Comparison of ENCODE assay signal across 9 cellular contexts in the genomic region with DNA sequence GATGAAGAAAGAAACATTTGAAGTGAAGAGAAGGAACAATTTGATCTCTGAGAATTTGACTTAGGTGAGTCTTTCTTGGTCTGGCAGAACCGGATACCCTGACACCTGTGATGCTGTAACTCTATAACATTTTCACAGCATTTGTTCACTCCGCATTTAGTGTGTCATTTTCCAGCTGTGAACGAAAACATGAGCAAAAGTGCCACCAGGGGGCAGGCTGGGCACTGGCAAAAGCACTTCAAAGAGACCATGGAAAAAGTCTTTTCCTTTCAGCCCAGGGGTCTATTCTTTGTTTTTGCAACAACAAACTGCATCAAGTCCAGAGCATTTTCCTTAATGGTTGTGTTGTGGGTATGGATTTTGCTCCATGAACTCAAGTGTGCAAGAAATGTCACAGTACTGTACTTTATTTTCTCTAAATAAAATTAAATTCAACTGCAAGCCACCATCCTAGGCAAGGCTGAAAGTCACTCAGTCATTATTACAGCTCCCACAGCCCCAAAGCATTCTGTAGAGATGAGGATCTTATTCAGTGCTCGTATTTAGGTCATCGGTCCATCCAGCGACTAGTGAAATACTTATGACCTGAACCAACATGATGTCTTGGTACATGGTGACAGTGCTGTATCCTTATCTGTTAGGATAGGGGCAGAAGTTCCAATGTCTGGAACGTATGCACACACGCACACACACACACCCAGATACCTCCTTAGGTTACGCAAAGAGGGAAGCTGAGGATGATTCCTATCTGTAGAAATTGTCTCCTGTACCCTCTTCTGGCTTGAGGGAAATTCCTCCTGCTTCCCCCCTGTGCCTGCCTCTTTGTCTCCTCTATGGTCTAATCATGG.
DNase-seq lines count a peak whose midpoint lies in the region; ATAC-seq, FAIRE-seq and TF ChIP-seq lines count a peak whose summit lies in the region.
"Had no signal": no experiment of that assay in that cellular context is flagged by ENCODE, and none has a peak within 500 bp of the region (broad histone marks: within the 10 kb centered on the region; RNA-seq: fewer than 3 reads in every experiment).

No MANE protein-coding gene starts in this region.

- no peak overlapping the region for H4K91ac ChIP-seq in H1 (replicated peaks; ENCODE audit: insufficient read length, low read length)

- no peak overlapping the region for H3K4me3 ChIP-seq in HCT116 (replicated peaks in 1 of 2; ENCODE audit: low read depth in 1 of 2, low read length in 2 of 2)
- no peak overlapping the region for H3K4me3 ChIP-seq in H1 (ENCODE audit: extremely low read depth in 1 of 4, insufficient read depth in 2 of 4, low read depth in 3 of 4, low read length in 4 of 4)

- peaks cover 2% of the 10 kb centered on the region for H3K4me1 Mint-ChIP-seq in activated CD8-positive, alpha-beta T cell treated with anti-CD3 and anti-CD28 coated beads, Interleukin-2, amount 10 ng/mL, durations not matched to agents 7 days and 5 days (ENCODE audit: low read depth)
- H3K4me1 Mint-ChIP-seq in stimulated activated memory B cell treated with anti-CD40 and anti-IgM and Interleukin-4, amounts not matched to agents 10 μg/mL and 1 μg/mL and 100 μg/mL, for 72 hours = peaks cover 6% of the 10 kb centered on the region

- FAIRE-seq in H1 (lab: Jason Lieb, UNC) = peak; percentile 50

- no peaks in the 10 kb centered on the region for H3K9me3 ChIP-seq in HCT116 (ENCODE audit: control insufficient read depth in 1 of 2, insufficient read depth in 1 of 2, low read depth in 1 of 2, low read length in 2 of 2)
- no peaks in the 10 kb centered on the region for H3K9me3 ChIP-seq in H1 (ENCODE audit: insufficient read depth in 2 of 2, low read depth in 1 of 2, low read length in 1 of 2)

- H2BK15ac ChIP-seq in H1 (ENCODE audit: low read length) = no peak overlapping the region

- H3K27ac ChIP-seq in HCT116 (ENCODE audit: low read depth, low read length) = no peak overlapping the region
- H3K27ac ChIP-seq in H1 (ENCODE audit: low read depth, low read length) = no peak overlapping the region

- peak; percentile 82 for TF ChIP-seq RAD21 in HCT116 (IDR thresholded peaks at IDR 0.05; ENCODE audit: low read depth)
- peak; percentile 75 to 81 for TF ChIP-seq RAD21 in H1 (IDR thresholded peaks at IDR 0.05 in 1 of 2, conservative IDR thresholded peaks at IDR 0.05 in 1 of 2; ENCODE audit: low read depth in 2 of 2, low read length in 2 of 2)

- BruUV-seq in HCT116 (replicated peaks; lab: Mats Ljungman, UMichigan) = no TSS peak

- no peak overlapping the region for H3K4me3 Mint-ChIP-seq in activated CD8-positive, alpha-beta T cell treated with anti-CD3 and anti-CD28 coated beads, Interleukin-2, amount 10 ng/mL, durations not matched to agents 7 days and 5 days
- no peak overlapping the region for H3K4me3 Mint-ChIP-seq in stimulated activated memory B cell treated with anti-CD40 and anti-IgM and Interleukin-4, amounts not matched to agents 10 μg/mL and 1 μg/mL and 100 μg/mL, for 72 hours
- H3K4me3 Mint-ChIP-seq: T-helper 1 cell treated with Interleukin-12 subunit alpha and Interleukin-12 subunit beta and Interleukin-4 antibody, amounts not matched to agents 30 μg/mL and 1 μg/mL, for 36 hours had no signal

- no peaks in the 10 kb centered on the region for H3K23me2 ChIP-seq in H1 (ENCODE audit: low read depth, low read length)

- CTCF ChIA-PET in HCT116 (lab: Charles Lee) = interaction anchor here (0.8 to 3.5 kb wide), 5 partner anchors 8 to 363 kb away, joined by 3 to 23 read pairs (median 6); no protein-coding TSS in a partner anchor
- CTCF ChIA-PET in activated CD8-positive, alpha-beta T cell treated with anti-CD3 and anti-CD28 coated beads, Interleukin-2, amount 10 ng/mL, durations not matched to agents 7 days and 5 days (lab: Charles Lee) = interaction anchor here (0.7 to 3.2 kb wide), 22 partner anchors 10 to 999 kb away, joined by 3 to 16 read pairs (median 3); no protein-coding TSS in a partner anchor
- CTCF ChIA-PET in H1 (lab: Charles Lee; ENCODE audit: partially characterized antibody) = interaction anchor here (0.7 to 4.3 kb wide), 37 partner anchors 9 to 684 kb away, joined by 3 to 52 read pairs (median 4); no protein-coding TSS in a partner anchor

- no peak overlapping the region for H2BK120ac ChIP-seq in H1 (replicated peaks; ENCODE audit: low read depth, low read length)

- H3K36me3 ChIP-seq in HCT116 (ENCODE audit: control insufficient read depth in 1 of 2, insufficient read depth in 2 of 2, low read length in 2 of 2) (no peaks in the 10 kb centered on the region), H1 (ENCODE audit: control insufficient read depth in 2 of 4, insufficient read depth in 4 of 4, low read length in 3 of 4) (no peaks in the 10 kb centered on the region)

- H3K4me1 ChIP-seq in HCT116 (ENCODE audit: control insufficient read depth in 1 of 2, insufficient read depth in 2 of 2, low read length in 2 of 2) = peaks cover 6 to 13% of the 10 kb centered on the region in 2 experiments; a peak in 3 of 4 replicates
- no peaks in the 10 kb centered on the region for H3K4me1 ChIP-seq in H1 (replicated peaks in 1 of 4; ENCODE audit: control insufficient read depth in 3 of 4, insufficient read depth in 4 of 4, low read length in 3 of 4)

- H4K20me1 ChIP-seq in HCT116 (ENCODE audit: insufficient read depth) = no peaks in the 10 kb centered on the region
- no peaks in the 10 kb centered on the region for H4K20me1 ChIP-seq in H1 (replicated peaks in 1 of 2; ENCODE audit: control insufficient read depth in 1 of 2, insufficient read depth in 2 of 2, low read length in 2 of 2)

- no peaks in the 10 kb centered on the region for H3K9me2 ChIP-seq in HCT116 (ENCODE audit: insufficient read depth)

- no peaks in the 10 kb centered on the region for H3K79me2 ChIP-seq in HCT116 (ENCODE audit: insufficient read depth, low read length)
- H3K79me2 ChIP-seq in H1 (ENCODE audit: control insufficient read depth in 1 of 2, insufficient read depth in 2 of 2, low read length in 2 of 2) = no peaks in the 10 kb centered on the region

- peak overlapping the region; percentile 46 for H2AFZ ChIP-seq in HCT116 (ENCODE audit: low read depth, low read length, poor library complexity, severe bottlenecking)
- H2AFZ ChIP-seq in H1 (ENCODE audit: low read length) = no peak overlapping the region; the same call in 1 of the 2 replicates

- no peak overlapping the region for H3K23ac ChIP-seq in H1 (ENCODE audit: insufficient read length)

- H2BK12ac ChIP-seq in H1 (ENCODE audit: low read depth, low read length) = no peak overlapping the region

- TF ChIP-seq EP300 in H1 (IDR thresholded peaks at IDR 0.05; ENCODE audit: borderline replicate concordance in 1 of 2, low read depth in 2 of 2, low read length in 2 of 2) = no peak

- H4K5ac ChIP-seq in H1 (ENCODE audit: insufficient read length, low read depth, low read length) = no peak overlapping the region

- peak; percentile 57 for ATAC-seq in HCT116
- ATAC-seq in activated CD8-positive, alpha-beta T cell treated with anti-CD3 and anti-CD28 coated beads, Interleukin-2, amount 10 ng/mL, durations not matched to agents 7 days and 5 days = no peak
- ATAC-seq in stimulated activated memory B cell treated with anti-CD40 and anti-IgM and Interleukin-4, amounts not matched to agents 10 μg/mL and 1 μg/mL and 100 μg/mL, for 72 hours = no peak

- DNase-seq in D341Med (ENCODE audit: low spot score) (peak; percentile 66), HCT116 (ENCODE audit: low read depth, low spot score) (peak; percentile 51), NCI-H460 (ENCODE audit: extremely low read depth, low read depth) (peak; percentile 36), H1 (ENCODE audit: low read depth in 1 of 2, low spot score in 2 of 2) (peak in 1 of 2 experiments; percentile 85), middle frontal gyrus (ENCODE audit: extremely low spot score, low spot score) (peak; percentile 46)
- DNase-seq in activated CD8-positive, alpha-beta T cell treated with anti-CD3 and anti-CD28 coated beads, Interleukin-2, amount 10 ng/mL, durations not matched to agents 7 days and 5 days = peak; percentile 78
- DNase-seq in stimulated activated CD8-positive, alpha-beta memory T cell treated with anti-CD3 and anti-CD28 coated beads, Interleukin-4, amount 100 ng/mL, for 24 hours (ENCODE audit: low read depth) = peak; percentile 56

- no peak overlapping the region for H4K8ac ChIP-seq in H1 (ENCODE audit: extremely low read depth, insufficient read depth, low read length)

- H3K27ac Mint-ChIP-seq in activated CD8-positive, alpha-beta T cell treated with anti-CD3 and anti-CD28 coated beads, Interleukin-2, amount 10 ng/mL, durations not matched to agents 7 days and 5 days = no peak overlapping the region
- no peak overlapping the region for H3K27ac Mint-ChIP-seq in stimulated activated memory B cell treated with anti-CD40 and anti-IgM and Interleukin-4, amounts not matched to agents 10 μg/mL and 1 μg/mL and 100 μg/mL, for 72 hours
- H3K27ac Mint-ChIP-seq: T-helper 1 cell treated with Interleukin-12 subunit alpha and Interleukin-12 subunit beta and Interleukin-4 antibody, amounts not matched to agents 30 μg/mL and 1 μg/mL, for 36 hours had no signal

- H3K27me3 Mint-ChIP-seq in activated CD8-positive, alpha-beta T cell treated with anti-CD3 and anti-CD28 coated beads, Interleukin-2, amount 10 ng/mL, durations not matched to agents 7 days and 5 days (ENCODE audit: low read depth) = peaks cover 22% of the 10 kb centered on the region
- peaks cover 10% of the 10 kb centered on the region for H3K27me3 Mint-ChIP-seq in stimulated activated memory B cell treated with anti-CD40 and anti-IgM and Interleukin-4, amounts not matched to agents 10 μg/mL and 1 μg/mL and 100 μg/mL, for 72 hours

- no peaks in the 10 kb centered on the region for H3K9me3 Mint-ChIP-seq in activated CD8-positive, alpha-beta T cell treated with anti-CD3 and anti-CD28 coated beads, Interleukin-2, amount 10 ng/mL, durations not matched to agents 7 days and 5 days (ENCODE audit: insufficient read depth)
- H3K9me3 Mint-ChIP-seq in stimulated activated memory B cell treated with anti-CD40 and anti-IgM and Interleukin-4, amounts not matched to agents 10 μg/mL and 1 μg/mL and 100 μg/mL, for 72 hours = no peaks in the 10 kb centered on the region
- H3K9me3 Mint-ChIP-seq: T-helper 1 cell treated with Interleukin-12 subunit alpha and Interleukin-12 subunit beta and Interleukin-4 antibody, amounts not matched to agents 30 μg/mL and 1 μg/mL, for 36 hours had no signal

- 73% methylated on average over 9 of the region's 9 CpGs; no CpG with 5 or more reads in 1 of the 2 experiments for WGBS in H1 (ENCODE audit: extremely low coverage in 1 of 2, insufficient coverage in 1 of 2, insufficient read length in 1 of 2, insufficient replicate concordance in 2 of 2, low coverage in 1 of 2, low lambda C conversion rate in 2 of 2, missing lambda C conversion rate in 1 of 2), 2 experiments

- H3K18ac ChIP-seq in H1 (ENCODE audit: extremely low read depth, low read length) = no peak overlapping the region

- no peak overlapping the region for H3K56ac ChIP-seq in H1 (replicated peaks; ENCODE audit: insufficient read length, low read depth, low read length)

- POLR2A ChIA-PET in HCT116 (lab: Charles Lee) (no interaction called here), H1 (lab: Charles Lee; ENCODE audit: partially characterized antibody) (interaction anchor here (0.5 kb wide), 1 partner anchor 54 kb away, joined by 3 read pairs; no protein-coding TSS in a partner anchor)
- POLR2A ChIA-PET in activated CD8-positive, alpha-beta T cell treated with anti-CD3 and anti-CD28 coated beads, Interleukin-2, amount 10 ng/mL, durations not matched to agents 7 days and 5 days (lab: Charles Lee) = no interaction called here

- TF ChIP-seq POLR2A in HCT116 (IDR thresholded peaks at IDR 0.05; ENCODE audit: borderline replicate concordance, extremely low read depth, insufficient read depth, insufficient read length) (no peak), H1 (IDR thresholded peaks at IDR 0.05; ENCODE audit: control extremely low read depth in 1 of 2, low read depth in 2 of 2, low read length in 2 of 2) (no peak)

- no peak overlapping the region for H3K14ac ChIP-seq in H1 (ENCODE audit: insufficient read length)

- H3K9ac ChIP-seq in HCT116 (ENCODE audit: low read length) (no peak overlapping the region), H1 (replicated peaks in 1 of 4; ENCODE audit: extremely low read depth in 1 of 4, low read depth in 3 of 4, low read length in 3 of 4) (no peak overlapping the region)

- no peak overlapping the region for H2BK20ac ChIP-seq in H1 (ENCODE audit: low read length)

- no peaks in the 10 kb centered on the region for H3K79me1 ChIP-seq in H1 (ENCODE audit: low read depth, low read length)

- no peaks in the 10 kb centered on the region for H3K36me3 Mint-ChIP-seq in activated CD8-positive, alpha-beta T cell treated with anti-CD3 and anti-CD28 coated beads, Interleukin-2, amount 10 ng/mL, durations not matched to agents 7 days and 5 days (ENCODE audit: low read depth)
- H3K36me3 Mint-ChIP-seq in stimulated activated memory B cell treated with anti-CD40 and anti-IgM and Interleukin-4, amounts not matched to agents 10 μg/mL and 1 μg/mL and 100 μg/mL, for 72 hours = no peaks in the 10 kb centered on the region

- RAD21 ChIA-PET in HCT116 (lab: Charles Lee; ENCODE audit: low non-redundant PET in 1 of 2, low total read pairs in 2 of 2, uncharacterized antibody in 2 of 2, unreplicated experiment in 2 of 2) = interaction anchor here in 1 of 2 experiments (1.3 kb wide), 1 partner anchor 363 kb away, joined by 4 read pairs; no protein-coding TSS in a partner anchor

- H2AK5ac ChIP-seq in H1 (ENCODE audit: low read depth, low read length) = no peak overlapping the region

- TF ChIP-seq CTCF in HCT116 (IDR thresholded peaks at IDR 0.05 in 2 of 3, conservative IDR thresholded peaks at IDR 0.05 in 1 of 3; ENCODE audit: borderline replicate concordance in 1 of 3, insufficient read depth in 1 of 3, low read depth in 2 of 3, low read length in 2 of 3) = peak; percentile 57 to 90 (median 77); a peak in 5 of 6 replicates
- TF ChIP-seq CTCF in H1 (IDR thresholded peaks at IDR 0.05; ENCODE audit: control extremely low read depth in 1 of 3, insufficient read depth in 1 of 3, low read depth in 1 of 3, low read length in 3 of 3) = peak; percentile 66 to 85 (median 73)

- intact Hi-C loops in HCT116 (cut with micrococcal nuclease) = loop anchor here (1.0 to 5.0 kb wide), 2 partner anchors 363 to 678 kb away; no protein-coding TSS in a partner anchor

- H2BK5ac ChIP-seq in H1 (ENCODE audit: low read depth, low read length) = no peak overlapping the region

- H3K4ac ChIP-seq in H1 (replicated peaks; ENCODE audit: insufficient read length, low read depth, low read length) = no peak overlapping the region

- no peak overlapping the region for H3K4me2 ChIP-seq in HCT116 (ENCODE audit: low read length)
- H3K4me2 ChIP-seq in H1 (ENCODE audit: insufficient read depth in 1 of 2, low read depth in 2 of 2, low read length in 2 of 2) = no peak overlapping the region

- H3K27me3 ChIP-seq in HCT116 (ENCODE audit: insufficient read depth, low read length) = no peaks in the 10 kb centered on the region
- no peaks in the 10 kb centered on the region for H3K27me3 ChIP-seq in H1 (replicated peaks in 1 of 4; ENCODE audit: control insufficient read depth in 3 of 4, extremely low read depth in 1 of 4, insufficient read depth in 3 of 4, low read length in 3 of 4)
